1 cellular context compared by ENCODE assay signal in the genomic region with DNA sequence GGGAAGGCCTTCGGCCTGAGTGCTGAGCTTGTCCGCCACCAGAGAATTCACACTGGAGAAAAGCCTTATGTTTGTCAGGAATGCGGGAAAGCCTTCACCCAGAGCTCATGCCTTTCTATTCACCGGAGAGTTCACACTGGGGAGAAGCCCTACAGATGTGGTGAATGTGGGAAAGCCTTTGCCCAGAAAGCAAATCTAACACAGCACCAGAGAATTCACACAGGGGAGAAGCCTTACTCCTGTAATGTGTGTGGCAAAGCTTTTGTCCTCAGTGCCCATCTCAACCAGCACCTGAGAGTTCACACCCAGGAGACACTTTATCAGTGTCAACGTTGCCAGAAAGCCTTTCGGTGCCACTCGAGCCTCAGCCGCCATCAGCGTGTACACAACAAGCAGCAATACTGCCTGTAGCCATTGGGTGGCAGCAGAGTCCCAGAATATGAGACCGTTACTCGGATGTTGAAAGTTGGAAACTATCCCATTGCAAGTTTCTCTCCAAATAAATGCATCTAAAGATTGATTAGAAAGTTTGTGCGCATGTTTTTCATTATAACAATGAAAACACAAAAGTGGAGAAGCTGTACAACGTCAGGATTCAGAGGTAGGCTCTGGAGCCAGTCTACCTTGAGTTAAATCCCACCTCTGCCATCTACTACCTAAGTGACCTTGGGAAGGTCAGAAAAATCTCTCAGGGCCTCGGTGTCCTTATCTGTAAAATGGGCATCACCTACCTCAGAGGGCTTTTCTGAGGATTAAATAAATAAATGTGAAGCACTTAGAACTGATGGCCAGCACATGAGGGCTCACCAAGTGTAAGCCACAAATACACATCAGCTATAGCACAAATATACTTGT.
TF ChIP-seq lines count a peak whose summit lies in the region.

No MANE protein-coding gene starts in this region.

TF ChIP-seq in WTC11, 78 proteins besides CTCF, POLR2A, EP300 and RAD21 (continued from another document):
- TF ChIP-seq, protein P1, sequence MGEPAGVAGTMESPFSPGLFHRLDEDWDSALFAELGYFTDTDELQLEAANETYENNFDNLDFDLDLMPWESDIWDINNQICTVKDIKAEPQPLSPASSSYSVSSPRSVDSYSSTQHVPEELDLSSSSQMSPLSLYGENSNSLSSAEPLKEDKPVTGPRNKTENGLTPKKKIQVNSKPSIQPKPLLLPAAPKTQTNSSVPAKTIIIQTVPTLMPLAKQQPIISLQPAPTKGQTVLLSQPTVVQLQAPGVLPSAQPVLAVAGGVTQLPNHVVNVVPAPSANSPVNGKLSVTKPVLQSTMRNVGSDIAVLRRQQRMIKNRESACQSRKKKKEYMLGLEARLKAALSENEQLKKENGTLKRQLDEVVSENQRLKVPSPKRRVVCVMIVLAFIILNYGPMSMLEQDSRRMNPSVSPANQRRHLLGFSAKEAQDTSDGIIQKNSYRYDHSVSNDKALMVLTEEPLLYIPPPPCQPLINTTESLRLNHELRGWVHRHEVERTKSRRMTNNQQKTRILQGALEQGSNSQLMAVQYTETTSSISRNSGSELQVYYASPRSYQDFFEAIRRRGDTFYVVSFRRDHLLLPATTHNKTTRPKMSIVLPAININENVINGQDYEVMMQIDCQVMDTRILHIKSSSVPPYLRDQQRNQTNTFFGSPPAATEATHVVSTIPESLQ (CRISPR knock-in tag; IDR thresholded peaks at IDR 0.05): no peak
